In the genomic region with DNA sequence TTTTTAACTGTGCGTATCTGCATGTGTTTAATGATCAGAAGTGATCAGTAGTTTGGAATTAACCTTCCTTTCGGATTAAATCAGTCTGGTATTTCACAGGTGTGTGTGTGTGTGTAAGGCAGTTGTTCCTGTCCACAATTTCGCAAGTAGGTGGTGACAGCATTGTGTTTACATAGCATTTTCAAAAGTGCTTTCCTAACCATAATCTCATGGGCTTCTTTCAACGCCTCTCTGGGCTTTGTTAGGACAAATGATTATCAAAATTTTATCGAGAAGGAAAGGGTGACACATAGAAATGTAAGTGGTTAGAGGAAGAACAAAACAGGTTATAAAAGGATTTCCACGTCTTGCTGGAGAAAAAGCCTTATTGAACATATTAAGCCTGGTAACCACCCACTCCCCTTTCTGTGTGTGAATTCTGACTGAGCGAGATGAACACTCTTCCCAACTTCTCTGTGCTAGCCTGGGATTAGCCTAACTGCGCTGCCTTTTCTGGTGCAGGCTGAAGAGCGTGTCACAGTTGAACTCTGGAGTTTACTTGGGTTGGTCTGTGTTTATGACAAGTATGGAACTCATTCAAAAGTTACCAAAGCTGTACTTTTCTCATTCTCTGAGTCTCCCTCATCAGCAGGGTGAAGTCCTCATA, we compare ENCODE assay signal across 12 cellular contexts.
DNase-seq lines count a peak whose midpoint lies in the region; ATAC-seq and TF ChIP-seq lines count a peak whose summit lies in the region.
"Had no signal": no experiment of that assay in that cellular context is flagged by ENCODE, and none has a peak within 500 bp of the region (broad histone marks: within the 10 kb centered on the region; RNA-seq: fewer than 3 reads in every experiment).

No MANE protein-coding gene starts in this region.

- H4K5ac ChIP-seq in mesendoderm (ENCODE audit: low read length), result no peak overlapping the region

- H3K23ac ChIP-seq in mesendoderm (ENCODE audit: low read length), result no peak overlapping the region

- H4K8ac ChIP-seq in mesendoderm (ENCODE audit: low read depth, low read length), result no peak overlapping the region

- peaks cover 0 to 10% (median 1%) of the 10 kb centered on the region in 11 experiments; a peak in 8 of 22 replicates for H3K9me3 ChIP-seq in BLaER1 treated with 17β-estradiol and CSF1 and Interleukin-3, amounts not matched to agents 10 nM and 100 nM (replicated peaks in 1 of 11)
- H3K9me3 ChIP-seq in PC-3 (ENCODE audit: low read length) (no peaks in the 10 kb centered on the region), esophagus (ENCODE audit: control insufficient read depth in 2 of 2, insufficient read depth in 1 of 2, low read depth in 1 of 2, low read length in 1 of 2) (no peaks in the 10 kb centered on the region), neutrophil (no peaks in the 10 kb centered on the region)

- H3K79me2 ChIP-seq in PC-3 (ENCODE audit: low read length), result no peaks in the 10 kb centered on the region
- H3K79me2 ChIP-seq in mesendoderm (ENCODE audit: control insufficient read depth, insufficient read depth, low read length), result no peaks in the 10 kb centered on the region

- H2BK5ac ChIP-seq in mesendoderm (ENCODE audit: low read length), result no peak overlapping the region

- intact Hi-C loops in PC-3 (cut with micrococcal nuclease), result loop anchor here (2.0 to 10.0 kb wide), 8 partner anchors 38 to 1307 kb away; no protein-coding TSS in a partner anchor

- CTCF ChIA-PET in PC-3 (lab: Charles Lee), result interaction anchor here (0.5 kb wide), 1 partner anchor 69 kb away, joined by 4 read pairs; no protein-coding TSS in a partner anchor
- CTCF ChIA-PET in WTC11 (lab: Charles Lee), result no interaction called here

- no peaks in the 10 kb centered on the region for H3K27me3 ChIP-seq in BLaER1 treated with 17β-estradiol and CSF1 and Interleukin-3, amounts not matched to agents 10 nM and 100 nM
- no peaks in the 10 kb centered on the region for H3K27me3 ChIP-seq in PC-3 (ENCODE audit: low read length)
- H3K27me3 ChIP-seq in esophagus (ENCODE audit: control insufficient read depth in 1 of 2, insufficient read depth in 2 of 2, low read length in 2 of 2), result no peaks in the 10 kb centered on the region
- H3K27me3 ChIP-seq in neutrophil, result no peaks in the 10 kb centered on the region
- H3K27me3 ChIP-seq in mesendoderm (ENCODE audit: insufficient read depth, low read length, poor library complexity), result no peaks in the 10 kb centered on the region

- ATAC-seq in PC-3 (no peak; the same call in 1 of the 2 replicates), omental fat pad (ENCODE audit: low FRiP score) (no peak), WTC11 (no peak)
- ATAC-seq: stimulated activated naive B cell treated with anti-CD40 and anti-IgM and Interleukin-4, amounts not matched to agents 10 μg/mL and 1 μg/mL and 100 μg/mL, for 72 hours had no signal

- no peaks in the 10 kb centered on the region for H3K27me3 Mint-ChIP-seq in WTC11 (ENCODE audit: low read depth)
- peaks cover 6% of the 10 kb centered on the region for H3K27me3 Mint-ChIP-seq in activated naive CD8-positive, alpha-beta T cell treated with anti-CD3 and anti-CD28 coated beads for 36 hours
- H3K27me3 Mint-ChIP-seq: stimulated activated naive B cell treated with anti-CD40 and anti-IgM and Interleukin-4, amounts not matched to agents 10 μg/mL and 1 μg/mL and 100 μg/mL, for 72 hours had no signal

- H3K79me1 ChIP-seq in mesendoderm (ENCODE audit: low read length), result no peaks in the 10 kb centered on the region

- 46 to 53% methylated on average over 9 of the region's 9 CpGs for WGBS in esophagus, 2 donors
- WGBS in mesendoderm (ENCODE audit: extremely low coverage, insufficient coverage, low lambda C conversion rate), result no CpG with 5 or more reads among the region's 9 CpGs

- H2AFZ ChIP-seq in PC-3 (ENCODE audit: low read length), result peak overlapping the region; percentile 76

- no peak overlapping the region for H2BK15ac ChIP-seq in mesendoderm (replicated peaks; ENCODE audit: low read depth)

- no peak overlapping the region for H2BK120ac ChIP-seq in mesendoderm (ENCODE audit: low read depth, low read length)

- peak; percentile 25 for DNase-seq in PC-3
- no peak for DNase-seq in omental fat pad (ENCODE audit: low spot score)
- no peak for DNase-seq in mesendoderm
- no peak for DNase-seq in WTC11 (ENCODE audit: low spot score)
- DNase-seq in activated naive CD8-positive, alpha-beta T cell treated with anti-CD3 and anti-CD28 coated beads for 36 hours, result no peak
- DNase-seq: activated gamma-delta T cell; H9; hypothalamus; stimulated activated naive B cell treated with anti-CD40 and anti-IgM and Interleukin-4, amounts not matched to agents 10 μg/mL and 1 μg/mL and 100 μg/mL, for 72 hours had no signal

- no peak overlapping the region for H3K4me3 ChIP-seq in BLaER1 treated with 17β-estradiol and CSF1 and Interleukin-3, amounts not matched to agents 10 nM and 100 nM
- no peak overlapping the region for H3K4me3 ChIP-seq in PC-3 (ENCODE audit: low read length)
- no peak overlapping the region for H3K4me3 ChIP-seq in esophagus (ENCODE audit: low read depth in 1 of 2, low read length in 2 of 2)
- peak overlapping the region; percentile 26 to 45 for H3K4me3 ChIP-seq in neutrophil (ENCODE audit: low read depth in 1 of 2, low read length in 1 of 2)
- no peak overlapping the region for H3K4me3 ChIP-seq in mesendoderm (ENCODE audit: low read length)

- no peak overlapping the region for H3K4ac ChIP-seq in mesendoderm (ENCODE audit: low read depth, low read length)

- no peaks in the 10 kb centered on the region for H3K36me3 ChIP-seq in BLaER1 treated with 17β-estradiol and CSF1 and Interleukin-3, amounts not matched to agents 10 nM and 100 nM
- no peaks in the 10 kb centered on the region for H3K36me3 ChIP-seq in PC-3 (ENCODE audit: low read depth, low read length)
- no peaks in the 10 kb centered on the region for H3K36me3 ChIP-seq in esophagus (ENCODE audit: control insufficient read depth in 2 of 2, insufficient read depth in 2 of 2, low read length in 1 of 2)
- H3K36me3 ChIP-seq in neutrophil, result no peaks in the 10 kb centered on the region
- no peaks in the 10 kb centered on the region for H3K36me3 ChIP-seq in mesendoderm (ENCODE audit: control insufficient read depth, insufficient read depth, low read length)

- H4K20me1 ChIP-seq in BLaER1 treated with 17β-estradiol and CSF1 and Interleukin-3, amounts not matched to agents 10 nM and 100 nM, result no peaks in the 10 kb centered on the region
- H4K20me1 ChIP-seq in PC-3 (ENCODE audit: low read length), result no peaks in the 10 kb centered on the region

- no peak overlapping the region for H2AK5ac ChIP-seq in mesendoderm (ENCODE audit: low read length)

- H3K9me3 Mint-ChIP-seq in WTC11, result 0 out of 2 replicates have a peak, but pooled peaks cover 5% of the 10 kb centered on the region
- no peaks in the 10 kb centered on the region for H3K9me3 Mint-ChIP-seq in activated naive CD8-positive, alpha-beta T cell treated with anti-CD3 and anti-CD28 coated beads for 36 hours
- H3K9me3 Mint-ChIP-seq: H9; stimulated activated naive B cell treated with anti-CD40 and anti-IgM and Interleukin-4, amounts not matched to agents 10 μg/mL and 1 μg/mL and 100 μg/mL, for 72 hours had no signal

- H3K18ac ChIP-seq in mesendoderm (ENCODE audit: low read length), result no peak overlapping the region

- H3K9ac ChIP-seq in BLaER1 treated with 17β-estradiol and CSF1 and Interleukin-3, amounts not matched to agents 10 nM and 100 nM, result peak overlapping the region in 4 of 11 experiments; percentile 2 to 52 (median 32); a peak in 7 of 22 replicates
- H3K9ac ChIP-seq in PC-3 (ENCODE audit: low read length) (peak overlapping the region; percentile 55), mesendoderm (ENCODE audit: low read length) (no peak overlapping the region)

- peak overlapping the region; percentile 18 to 87 (median 46); a peak in 21 of 22 replicates for H3K4me2 ChIP-seq in BLaER1 treated with 17β-estradiol and CSF1 and Interleukin-3, amounts not matched to agents 10 nM and 100 nM
- H3K4me2 ChIP-seq in PC-3 (ENCODE audit: low read length) (peak overlapping the region; percentile 69), mesendoderm (ENCODE audit: low read length) (no peak overlapping the region)

- peaks cover 35% of the 10 kb centered on the region for H3K4me1 Mint-ChIP-seq in WTC11
- H3K4me1 Mint-ChIP-seq in activated naive CD8-positive, alpha-beta T cell treated with anti-CD3 and anti-CD28 coated beads for 36 hours, result peaks cover 14% of the 10 kb centered on the region

- no peak overlapping the region for H3K4me3 Mint-ChIP-seq in WTC11
- H3K4me3 Mint-ChIP-seq in activated naive CD8-positive, alpha-beta T cell treated with anti-CD3 and anti-CD28 coated beads for 36 hours, result no peak overlapping the region
- H3K4me3 Mint-ChIP-seq: H9; stimulated activated naive B cell treated with anti-CD40 and anti-IgM and Interleukin-4, amounts not matched to agents 10 μg/mL and 1 μg/mL and 100 μg/mL, for 72 hours had no signal

- peaks cover 43 to 54% (median 46%) of the 10 kb centered on the region in 10 experiments for H3K4me1 ChIP-seq in BLaER1 treated with 17β-estradiol and CSF1 and Interleukin-3, amounts not matched to agents 10 nM and 100 nM
- H3K4me1 ChIP-seq in PC-3 (ENCODE audit: insufficient read depth, low read length) (peaks cover 42% of the 10 kb centered on the region), esophagus (ENCODE audit: control insufficient read depth in 2 of 2, insufficient read depth in 2 of 2, low read length in 1 of 2) (peaks cover 0 to 3% of the 10 kb centered on the region in 2 donors), neutrophil (ENCODE audit: control insufficient read depth in 1 of 2, insufficient read depth in 1 of 2, low read depth in 1 of 2, low read length in 1 of 2) (peaks cover 60 to 62% of the 10 kb centered on the region in 2 experiments), mesendoderm (ENCODE audit: control insufficient read depth, low read depth, low read length) (no peaks in the 10 kb centered on the region)

- no peak overlapping the region for H3K27ac Mint-ChIP-seq in WTC11
- no peak overlapping the region for H3K27ac Mint-ChIP-seq in activated naive CD8-positive, alpha-beta T cell treated with anti-CD3 and anti-CD28 coated beads for 36 hours
- H3K27ac Mint-ChIP-seq: H9; stimulated activated naive B cell treated with anti-CD40 and anti-IgM and Interleukin-4, amounts not matched to agents 10 μg/mL and 1 μg/mL and 100 μg/mL, for 72 hours had no signal

- no peaks in the 10 kb centered on the region for H3K9me2 ChIP-seq in PC-3 (replicated peaks; ENCODE audit: low read length)

- H3K56ac ChIP-seq in mesendoderm (ENCODE audit: low read length), result no peak overlapping the region

- no peaks in the 10 kb centered on the region for H3K36me3 Mint-ChIP-seq in WTC11
- no peaks in the 10 kb centered on the region for H3K36me3 Mint-ChIP-seq in activated naive CD8-positive, alpha-beta T cell treated with anti-CD3 and anti-CD28 coated beads for 36 hours
- H3K36me3 Mint-ChIP-seq: stimulated activated naive B cell treated with anti-CD40 and anti-IgM and Interleukin-4, amounts not matched to agents 10 μg/mL and 1 μg/mL and 100 μg/mL, for 72 hours had no signal

- peak overlapping the region; percentile 25 to 71 (median 57); a peak in 19 of 22 replicates for H3K27ac ChIP-seq in BLaER1 treated with 17β-estradiol and CSF1 and Interleukin-3, amounts not matched to agents 10 nM and 100 nM
- peak overlapping the region; percentile 89 for H3K27ac ChIP-seq in PC-3 (ENCODE audit: low read length)
- H3K27ac ChIP-seq in esophagus (ENCODE audit: low read depth in 2 of 2, low read length in 1 of 2), result peak overlapping the region; percentile 87 to 93
- peak overlapping the region; percentile 86 for H3K27ac ChIP-seq in neutrophil
- H3K27ac ChIP-seq in mesendoderm (ENCODE audit: low read depth, low read length), result no peak overlapping the region

- no TSS peak for BruUV-seq in PC-3 (replicated peaks; lab: Mats Ljungman, UMichigan)

- TF ChIP-seq CTCF in PC-3 (conservative IDR thresholded peaks at IDR 0.05; ENCODE audit: low read depth, low read length) (no peak), neutrophil (IDR thresholded peaks at IDR 0.05) (no peak), omental fat pad (IDR thresholded peaks at IDR 0.05) (no peak), WTC11 (IDR thresholded peaks at IDR 0.05) (no peak)

- H3F3A ChIP-seq in PC-3 (ENCODE audit: low read length, unreplicated experiment), result no peaks in the 10 kb centered on the region

- POLR2A ChIA-PET in PC-3 (lab: Charles Lee; ENCODE audit: unreplicated experiment) (interaction anchor here (0.6 to 0.7 kb wide), 4 partner anchors 11 to 311 kb away, joined by 4 to 15 read pairs (median 7); no protein-coding TSS in a partner anchor), WTC11 (lab: Charles Lee) (no interaction called here)

Comparison
In these comparisons a context has a peak if more than half of its experiments do, and no peak if none do; other contexts are left out.
1. H3K4me3 ChIP-seq: peak in neutrophil (2 of 2); none in BLaER1 treated with 17β-estradiol and CSF1 and Interleukin-3, amounts not matched to agents 10 nM and 100 nM (0 of 10), PC-3 (single experiment), esophagus (0 of 2) and mesendoderm (single experiment).